ENCODE assay signal across 26 cellular contexts in the genomic region with DNA sequence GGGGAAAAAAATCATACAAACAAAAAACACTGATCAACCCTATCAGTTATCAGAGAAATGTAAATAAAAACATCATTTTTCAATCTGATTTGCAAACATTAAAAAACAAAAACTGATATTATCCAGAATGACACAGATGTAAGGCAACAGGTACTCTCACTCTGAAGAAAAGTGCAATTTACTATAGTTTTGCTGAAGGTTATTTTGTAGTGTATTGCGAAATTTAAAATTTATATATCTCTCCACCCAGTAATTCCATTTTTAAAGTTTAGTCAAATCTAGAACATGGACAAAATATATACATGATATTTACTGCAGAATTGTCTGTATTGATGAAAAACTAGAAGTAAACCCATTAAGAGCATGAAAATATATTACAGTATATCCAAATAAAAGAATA.
"Had no signal": no experiment of that assay in that cellular context is flagged by ENCODE, and none has a peak within 500 bp of the region (broad histone marks: within the 10 kb centered on the region; RNA-seq: fewer than 3 reads in every experiment).

No MANE protein-coding gene starts in this region.

- H3K4me1 ChIP-seq: neural progenitor cell, parathyroid adenoma, psoas muscle, spleen, suprapubic skin, testis, tibial artery, transverse colon, upper lobe of right lung, uterus had no signal

- DNase-seq: natural killer cell; occipital lobe; ovary; posterior cingulate gyrus; psoas muscle; right cardiac atrium; spleen; stimulated activated CD4-positive, alpha-beta T cell treated with anti-CD3 and anti-CD28 coated beads, Interleukin-12 subunit alpha, Interleukin-12 subunit beta, amount 100 ng/mL, for 4 hours; stimulated activated CD4-positive, alpha-beta T cell treated with anti-CD3 and anti-CD28 coated beads, Interleukin-1b, Interleukin-23, amount 100 ng/mL, for 48 hours; stimulated activated CD4-positive, alpha-beta T cell treated with anti-CD3 and anti-CD28 coated beads, Interleukin-4, amount 100 ng/mL, for 1 hour; stimulated activated CD4-positive, alpha-beta T cell treated with anti-CD3 and anti-CD28 coated beads, Interleukin-4, amount 100 ng/mL, for 4 hours; stimulated activated CD8-positive, alpha-beta memory T cell treated with anti-CD3 and anti-CD28 coated beads, Interleukin-4, amount 100 ng/mL, for 48 hours; stimulated activated naive CD4-positive, alpha-beta T cell; stimulated activated naive CD8-positive, alpha-beta T cell treated with anti-CD3 and anti-CD28 coated beads, Interleukin-15, amount 100 ng/mL, for 72 hours; stimulated activated naive CD8-positive, alpha-beta T cell treated with anti-CD3 and anti-CD28 coated beads, Interleukin-15, Interleukin-2, amounts not matched to agents 100 U/mL and 50 U/mL, for 24 hours; substantia nigra; testis; tibial artery; transverse colon; upper lobe of right lung; uterus had no signal

- H3K4me3 ChIP-seq: neural progenitor cell, ovary, psoas muscle, skin epidermis, smooth muscle cell, spleen, suprapubic skin, testis, tibial artery, transverse colon, upper lobe of right lung, uterus had no signal

- H3K9ac ChIP-seq: neural progenitor cell, parathyroid adenoma had no signal

- H3K79me2 ChIP-seq: parathyroid adenoma had no signal

- H3K27me3 ChIP-seq: neural progenitor cell, ovary, spleen, suprapubic skin, testis, tibial artery, transverse colon, upper lobe of right lung, uterus had no signal

- H2AFZ ChIP-seq: neural progenitor cell, parathyroid adenoma had no signal

- H3K4me2 ChIP-seq: neural progenitor cell, smooth muscle cell had no signal

- H3K9me3 ChIP-seq: ovary, psoas muscle, spleen, suprapubic skin, testis, tibial artery, transverse colon, upper lobe of right lung, uterus had no signal

- H3K36me3 ChIP-seq: ovary, uterus had no signal

- H3K27ac ChIP-seq: neural progenitor cell, ovary, parathyroid adenoma, psoas muscle, skin epidermis, spleen, suprapubic skin, testis, tibial artery, transverse colon, upper lobe of right lung, uterus had no signal
